In genomic region chr1:208781391-208782035, GRCh38 we compare ENCODE assay signal across 13 cellular contexts.
DNase-seq lines count a peak whose midpoint lies in the region; ATAC-seq lines count a peak whose summit lies in the region.
"Had no signal": no experiment of that assay in that cellular context is flagged by ENCODE, and none has a peak within 500 bp of the region (broad histone marks: within the 10 kb centered on the region; RNA-seq: fewer than 3 reads in every experiment).

No MANE protein-coding gene starts in this region.

- DNase-seq in ELF-1 (ENCODE audit: low read depth, low spot score) (peak; percentile 31), NCI-H146 treated with DMSO at 0.1 percent for 48 hours (lab: John Stamatoyannopoulos, UW; ENCODE audit: unreplicated experiment) (peak; percentile 97), NCI-H69 (lab: John Stamatoyannopoulos, UW) (peak; percentile 94), iPS-NIHi7 (ENCODE audit: extremely low spot score) (peak; percentile 53), HK-2 (ENCODE audit: unreplicated experiment) (no peak), SIG-M5 (lab: John Stamatoyannopoulos, UW) (no peak)
- DNase-seq: activated effector memory CD4-positive, alpha-beta T cell treated with Interleukin-2 at 50 U/mL for 16 hours; amniotic stem cell; Caco-2; foreskin keratinocyte; WERI-Rb-1 had no signal

- ATAC-seq in GM19455 (IDR thresholded peaks at IDR 0.05; ENCODE audit: unreplicated experiment) (no peak), GM18861 (IDR thresholded peaks at IDR 0.05; ENCODE audit: unreplicated experiment) (no peak)
- ATAC-seq: foreskin keratinocyte had no signal

Comparison
In these comparisons a context has a peak if more than half of its experiments do, and no peak if none do; other contexts are left out.
1. DNase-seq: peak in ELF-1 (single experiment), NCI-H146 treated with DMSO at 0.1 percent for 48 hours (single experiment), NCI-H69 (single experiment) and iPS-NIHi7 (single experiment); none in HK-2 (single experiment) and SIG-M5 (single experiment).